ENCODE assay signal across 8 cellular contexts in the genomic region with DNA sequence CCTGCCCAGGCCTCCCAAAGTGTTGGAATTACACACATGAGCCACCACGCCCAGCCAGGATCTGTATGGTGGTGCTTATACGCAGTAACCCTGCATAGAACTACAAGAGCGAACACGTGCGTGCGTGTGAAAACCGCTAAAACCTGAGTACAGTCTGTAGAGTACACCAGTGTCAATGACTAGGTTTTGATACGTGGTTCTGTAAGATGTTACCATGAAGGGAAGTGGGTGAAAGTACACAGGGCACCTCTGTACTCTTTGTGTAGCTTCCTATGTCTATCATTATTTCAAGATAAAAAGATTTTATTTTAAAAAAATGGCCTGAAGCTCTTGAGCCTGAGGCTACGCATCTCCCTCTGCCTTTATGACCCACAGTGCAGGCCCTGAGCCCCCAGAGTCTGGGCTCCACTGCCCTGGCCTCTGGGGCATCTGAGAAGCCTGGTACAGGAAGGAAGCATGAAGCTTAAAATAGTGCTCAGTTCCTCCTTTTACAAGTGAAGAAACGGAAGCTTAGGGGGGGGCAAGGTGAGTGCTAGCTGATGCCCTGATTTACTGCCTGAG. TPM values are rescaled to one million over a fixed set of nuclear protein-coding genes. Genes with fewer than 3 reads are reported as not detected.
DNase-seq lines count a peak whose midpoint lies in the region; ATAC-seq and TF ChIP-seq lines count a peak whose summit lies in the region.

No MANE protein-coding gene starts in this region.

- TF ChIP-seq POLR2A in GM18505 (IDR thresholded peaks at IDR 0.05; ENCODE audit: borderline replicate concordance, extremely low read depth, insufficient read depth, insufficient read length) (peak; percentile 19), breast epithelium (IDR thresholded peaks at IDR 0.05) (no peak)

- peak overlapping the region; percentile 29 for H3K4me3 Mint-ChIP-seq in central memory CD8-positive, alpha-beta T cell

- peaks cover 50% of the 10 kb centered on the region for H3K4me1 Mint-ChIP-seq in central memory CD8-positive, alpha-beta T cell

- H3K27ac ChIP-seq in KOPT-K1 (ENCODE audit: low read depth, low read length, poor library complexity, severe bottlenecking) (peak overlapping the region; percentile 43), A673 (ENCODE audit: low read depth, low read length, poor library complexity, severe bottlenecking) (no peak overlapping the region), breast epithelium (no peak overlapping the region), brain microvascular endothelial cell (no peak overlapping the region)

- peak overlapping the region; percentile 76 for H3K27ac Mint-ChIP-seq in central memory CD8-positive, alpha-beta T cell (ENCODE audit: low read depth)

- intact Hi-C loops in A673 (cut with micrococcal nuclease; ENCODE audit: unreplicated experiment) = no loop called here
- intact Hi-C loops in breast epithelium (cut with DNase I; ENCODE audit: low total_unique reads) = no loop called here

- H3K36me3 Mint-ChIP-seq in central memory CD8-positive, alpha-beta T cell (ENCODE audit: insufficient read depth) = peaks cover 8% of the 10 kb centered on the region

- CTCF ChIA-PET in A673 (lab: Charles Lee) = no interaction called here

- no TSS peak for BruUV-seq in A673 (replicated peaks; lab: Mats Ljungman, UMichigan)

- H3K36me3 ChIP-seq in KOPT-K1 (ENCODE audit: insufficient read depth, low read length) = no peaks in the 10 kb centered on the region
- no peaks in the 10 kb centered on the region for H3K36me3 ChIP-seq in A673 (ENCODE audit: insufficient read depth, low read length, poor library complexity, severe bottlenecking)
- H3K36me3 ChIP-seq in breast epithelium = no peaks in the 10 kb centered on the region
- no peaks in the 10 kb centered on the region for H3K36me3 ChIP-seq in brain microvascular endothelial cell (replicated peaks)

- H3K9me3 Mint-ChIP-seq in central memory CD8-positive, alpha-beta T cell = no peaks in the 10 kb centered on the region

- DNase-seq in central memory CD8-positive, alpha-beta T cell (ENCODE audit: low spot score in 2 of 2) = peak; percentile 18 to 42
- no peak for DNase-seq in A673 (ENCODE audit: low spot score)
- no peak for DNase-seq in breast epithelium (ENCODE audit: low spot score in 2 of 2)
- DNase-seq in AG08396 (ENCODE audit: low spot score) = no peak
- no peak for DNase-seq in brain microvascular endothelial cell

- POLR2A ChIA-PET in A673 (lab: Charles Lee; ENCODE audit: low non-redundant PET) = no interaction called here

- H3K27me3 ChIP-seq in A673 (replicated peaks; ENCODE audit: insufficient read depth, low read depth, low read length, poor library complexity) (no peaks in the 10 kb centered on the region), breast epithelium (no peaks in the 10 kb centered on the region), brain microvascular endothelial cell (replicated peaks) (no peaks in the 10 kb centered on the region)

- ATAC-seq in GM18505 (IDR thresholded peaks at IDR 0.05; ENCODE audit: unreplicated experiment) (peak; percentile 94), GM21576 (IDR thresholded peaks at IDR 0.05; ENCODE audit: unreplicated experiment) (peak; percentile 93)
- ATAC-seq in central memory CD8-positive, alpha-beta T cell (replicated peaks; ENCODE audit: extremely low read depth, poor library complexity, severe bottlenecking) = peak; percentile 83

- H3K9me3 ChIP-seq in KOPT-K1 (ENCODE audit: insufficient read depth, low read length, poor library complexity, severe bottlenecking) = no peaks in the 10 kb centered on the region
- H3K9me3 ChIP-seq in A673 (ENCODE audit: low read depth, low read length, poor library complexity, severe bottlenecking) = no peaks in the 10 kb centered on the region
- H3K9me3 ChIP-seq in breast epithelium = peaks cover 0 to 4% of the 10 kb centered on the region in 2 donors

- H3K4me1 ChIP-seq in A673 (ENCODE audit: insufficient read depth, low read length, poor library complexity, severe bottlenecking) (no peaks in the 10 kb centered on the region), breast epithelium (no peaks in the 10 kb centered on the region)

- H3K4me3 ChIP-seq in A673 (ENCODE audit: low read depth, low read length, poor library complexity, severe bottlenecking) = no peak overlapping the region
- H3K4me3 ChIP-seq in breast epithelium = no peak overlapping the region
- no peak overlapping the region for H3K4me3 ChIP-seq in brain microvascular endothelial cell (ENCODE audit: low read depth, low read length)

- no peaks in the 10 kb centered on the region for H3K27me3 Mint-ChIP-seq in central memory CD8-positive, alpha-beta T cell

- in situ Hi-C loops in brain microvascular endothelial cell (cut with HindIII; ENCODE audit: low pct_ligation_motif_present, low sequenced_read_pairs) = no loop called here

- no peak for TF ChIP-seq CTCF in A673 (conservative IDR thresholded peaks at IDR 0.05; ENCODE audit: low read depth, low read length)
- TF ChIP-seq CTCF in breast epithelium (IDR thresholded peaks at IDR 0.05) = no peak
- TF ChIP-seq CTCF in brain microvascular endothelial cell (IDR thresholded peaks at IDR 0.05; ENCODE audit: low read depth, low read length, missing control alignments) = no peak

RNA-seq across cellular contexts. Expression of gene LY86, which starts 21.6 kb away (rescaled TPM):
- total RNA-seq in A673 (2021) = not detected in 2 replicates
- total RNA-seq in breast epithelium = 1 to 10 TPM; 3.3 to 8.3 (median 3.4) TPM

Comparison
In these comparisons a context has a peak if more than half of its experiments do, and no peak if none do; other contexts are left out.
1. DNase-seq: peak in central memory CD8-positive, alpha-beta T cell (2 of 2); none in A673 (single experiment), breast epithelium (0 of 2), AG08396 (single experiment) and brain microvascular endothelial cell (single experiment).
2. Peak in every context shown above with its lines, with median percentiles within 50 percentile points of each other: ATAC-seq.